In genomic region chr21:41665766-41666595, GRCh38 we compare ENCODE assay signal across 27 cellular contexts.
DNase-seq lines count a peak whose midpoint lies in the region; ATAC-seq and TF ChIP-seq lines count a peak whose summit lies in the region.
"Had no signal": no experiment of that assay in that cellular context is flagged by ENCODE, and none has a peak within 500 bp of the region (broad histone marks: within the 10 kb centered on the region; RNA-seq: fewer than 3 reads in every experiment).

No MANE protein-coding gene starts in this region.

- H3K4me2 ChIP-seq in PC-3 (ENCODE audit: low read length): no peak overlapping the region

- TF ChIP-seq CTCF in CD14-positive monocyte (IDR thresholded peaks at IDR 0.05): no peak
- TF ChIP-seq CTCF in PC-3 (conservative IDR thresholded peaks at IDR 0.05; ENCODE audit: low read depth, low read length): no peak
- TF ChIP-seq CTCF in sigmoid colon (IDR thresholded peaks at IDR 0.05): no peak

- H3K9me2 ChIP-seq in PC-3 (replicated peaks; ENCODE audit: low read length): no peaks in the 10 kb centered on the region

- peaks cover 1 to 5% (median 2%) of the 10 kb centered on the region in 3 donors for H3K27me3 Mint-ChIP-seq in CD14-positive monocyte (ENCODE audit: low read depth in 3 of 3)

- 79 to 81% methylated on average over 16 of the region's 16 CpGs for WGBS in esophagus, 2 donors
- 86 to 89% methylated on average over 16 of the region's 16 CpGs for WGBS in sigmoid colon, 2 donors

- H3K4me1 Mint-ChIP-seq in CD14-positive monocyte: peaks cover 35% of the 10 kb centered on the region
- H3K4me1 Mint-ChIP-seq: activated CD4-positive, alpha-beta T cell treated with anti-CD3 and anti-CD28 coated beads, Interleukin-2, amount 10 ng/mL, durations not matched to agents 24 days and 14 days; WTC11 had no signal

- H3K27ac Mint-ChIP-seq in CD14-positive monocyte: peak overlapping the region; percentile 53 to 82 (median 74)
- H3K27ac Mint-ChIP-seq: activated CD4-positive, alpha-beta T cell treated with anti-CD3 and anti-CD28 coated beads, Interleukin-2, amount 10 ng/mL, durations not matched to agents 24 days and 14 days; activated naive CD8-positive, alpha-beta T cell treated with anti-CD3 and anti-CD28 coated beads, Interleukin-2, amount 10 ng/mL, durations not matched to agents 7 days and 5 days; mesothelial cell of epicardium; T-cell; WTC11 had no signal

- CTCF ChIA-PET in PC-3 (lab: Charles Lee): no interaction called here

- no peaks in the 10 kb centered on the region for H3K27me3 ChIP-seq in PC-3 (ENCODE audit: low read length)
- no peaks in the 10 kb centered on the region for H3K27me3 ChIP-seq in esophagus (ENCODE audit: control insufficient read depth in 1 of 2, insufficient read depth in 2 of 2, low read length in 2 of 2)
- peaks cover 0 to 10% (median 0%) of the 10 kb centered on the region in 3 donors for H3K27me3 ChIP-seq in sigmoid colon
- no peaks in the 10 kb centered on the region for H3K27me3 ChIP-seq in effector memory CD4-positive, alpha-beta T cell (replicated peaks; ENCODE audit: control insufficient read depth, insufficient read depth, low read length, poor library complexity, severe bottlenecking)
- H3K27me3 ChIP-seq: testis had no signal

- H2AFZ ChIP-seq in PC-3 (ENCODE audit: low read length): no peak overlapping the region

- H3K9me3 ChIP-seq in PC-3 (ENCODE audit: low read length) (no peaks in the 10 kb centered on the region), esophagus (ENCODE audit: control insufficient read depth in 2 of 2, insufficient read depth in 1 of 2, low read depth in 1 of 2, low read length in 1 of 2) (peaks cover under 1 to 2% of the 10 kb centered on the region in 2 donors), sigmoid colon (no peaks in the 10 kb centered on the region)
- no peaks in the 10 kb centered on the region for H3K9me3 ChIP-seq in effector memory CD4-positive, alpha-beta T cell (ENCODE audit: control insufficient read depth, low read length)
- H3K9me3 ChIP-seq: testis had no signal

- BruUV-seq in PC-3 (replicated peaks; lab: Mats Ljungman, UMichigan): no TSS peak

- H3K79me2 ChIP-seq in PC-3 (ENCODE audit: low read length): no peaks in the 10 kb centered on the region

- no peak for TF ChIP-seq EP300 in sigmoid colon (IDR thresholded peaks at IDR 0.05)

- H3K4me3 ChIP-seq in PC-3 (ENCODE audit: low read length) (no peak overlapping the region), esophagus (ENCODE audit: low read depth in 1 of 2, low read length in 2 of 2) (no peak overlapping the region), sigmoid colon (no peak overlapping the region)
- no peak overlapping the region for H3K4me3 ChIP-seq in effector memory CD4-positive, alpha-beta T cell (ENCODE audit: insufficient read depth, low read depth, low read length, poor library complexity, severe bottlenecking)
- H3K4me3 ChIP-seq: skin epidermis, testis had no signal

- H3K9ac ChIP-seq in PC-3 (ENCODE audit: low read length): peak overlapping the region; percentile 78

- H3K9me3 Mint-ChIP-seq in CD14-positive monocyte: no peaks in the 10 kb centered on the region
- H3K9me3 Mint-ChIP-seq: activated CD4-positive, alpha-beta T cell treated with anti-CD3 and anti-CD28 coated beads, Interleukin-2, amount 10 ng/mL, durations not matched to agents 24 days and 14 days; activated naive CD8-positive, alpha-beta T cell treated with anti-CD3 and anti-CD28 coated beads, Interleukin-2, amount 10 ng/mL, durations not matched to agents 7 days and 5 days; mesothelial cell of epicardium; T-cell; WTC11 had no signal

- DNase-seq in CD14-positive monocyte (ENCODE audit: low spot score) (no peak), PC-3 (no peak), sigmoid colon (peak; percentile 55), occipital lobe (lab: John Stamatoyannopoulos, UW) (no peak)
- no peak for DNase-seq in effector memory CD4-positive, alpha-beta T cell
- no peak for DNase-seq in NK-92 treated with Interleukin-12 subunit alpha and Interleukin-12 subunit beta, amount 100 ng/mL, for 24 hours (lab: John Stamatoyannopoulos, UW)
- DNase-seq: activated CD4-positive, alpha-beta T cell treated with anti-CD3 and anti-CD28 coated beads, Interleukin-2, amount 10 ng/mL, durations not matched to agents 24 days and 14 days; activated effector memory CD4-positive, alpha-beta T cell treated with anti-CD3 and anti-CD28 coated beads, Interleukin-2, amount 50 U/mL, for 16 hours; activated naive CD8-positive, alpha-beta T cell treated with anti-CD3 and anti-CD28 coated beads, Interleukin-2, amount 10 ng/mL, durations not matched to agents 7 days and 5 days; C1 segment of cervical spinal cord; COR-L47; DMS53; effector CD8-positive, alpha-beta T cell; left ventricle myocardium superior; NCI-H1048; NCI-H446 treated with DMSO at 0.1 percent for 48 hours; NCI-H774; nucleus accumbens; RPMI8226; stimulated activated naive CD4-positive, alpha-beta T cell; T-cell; testis had no signal

- H3K4me1 ChIP-seq in PC-3 (ENCODE audit: insufficient read depth, low read length) (peaks cover 25% of the 10 kb centered on the region), esophagus (ENCODE audit: control insufficient read depth in 2 of 2, insufficient read depth in 2 of 2, low read length in 1 of 2) (peaks cover 5 to 40% of the 10 kb centered on the region in 2 donors), sigmoid colon (peaks cover 0 to 7% (median 0%) of the 10 kb centered on the region in 4 donors)
- H3K4me1 ChIP-seq in effector memory CD4-positive, alpha-beta T cell (ENCODE audit: control insufficient read depth, insufficient read depth, low read length, poor library complexity, severe bottlenecking): no peaks in the 10 kb centered on the region

- POLR2A ChIA-PET in PC-3 (lab: Charles Lee; ENCODE audit: unreplicated experiment): no interaction called here

- H3K27ac ChIP-seq in PC-3 (ENCODE audit: low read length) (peak overlapping the region; percentile 89), esophagus (ENCODE audit: low read depth in 2 of 2, low read length in 1 of 2) (peak overlapping the region; percentile 93 to 98), sigmoid colon (no peak overlapping the region)
- no peak overlapping the region for H3K27ac ChIP-seq in effector memory CD4-positive, alpha-beta T cell (ENCODE audit: insufficient read depth, low read length, poor library complexity, severe bottlenecking)
- H3K27ac ChIP-seq: testis had no signal

- ATAC-seq in PC-3 (no peak), GM21528 (IDR thresholded peaks at IDR 0.05; ENCODE audit: low FRiP score, unreplicated experiment) (no peak)
- ATAC-seq: WTC11 had no signal

- peak overlapping the region in 1 of 2 donors; percentile 79 for H3K4me3 Mint-ChIP-seq in CD14-positive monocyte
- H3K4me3 Mint-ChIP-seq: activated CD4-positive, alpha-beta T cell treated with anti-CD3 and anti-CD28 coated beads, Interleukin-2, amount 10 ng/mL, durations not matched to agents 24 days and 14 days; activated naive CD8-positive, alpha-beta T cell treated with anti-CD3 and anti-CD28 coated beads, Interleukin-2, amount 10 ng/mL, durations not matched to agents 7 days and 5 days; mesothelial cell of epicardium; T-cell; WTC11 had no signal

- H3K36me3 Mint-ChIP-seq in CD14-positive monocyte: peaks cover 0 to 2% of the 10 kb centered on the region in 2 donors
- H3K36me3 Mint-ChIP-seq: activated naive CD8-positive, alpha-beta T cell treated with anti-CD3 and anti-CD28 coated beads, Interleukin-2, amount 10 ng/mL, durations not matched to agents 7 days and 5 days; mesothelial cell of epicardium; T-cell; WTC11 had no signal

- H3F3A ChIP-seq in PC-3 (ENCODE audit: low read length, unreplicated experiment): no peaks in the 10 kb centered on the region

- H4K20me1 ChIP-seq in PC-3 (ENCODE audit: low read length): no peaks in the 10 kb centered on the region

- no peak for TF ChIP-seq POLR2A in sigmoid colon (IDR thresholded peaks at IDR 0.05)

- intact Hi-C loops in CD14-positive monocyte (cut with micrococcal nuclease): no loop called here
- intact Hi-C loops in PC-3 (cut with micrococcal nuclease): no loop called here
- intact Hi-C loops in sigmoid colon (cut with DNase I): no loop called here

- no peaks in the 10 kb centered on the region for H3K36me3 ChIP-seq in PC-3 (ENCODE audit: low read depth, low read length)
- H3K36me3 ChIP-seq in esophagus (ENCODE audit: control insufficient read depth in 2 of 2, insufficient read depth in 2 of 2, low read length in 1 of 2): no peaks in the 10 kb centered on the region
- no peaks in the 10 kb centered on the region for H3K36me3 ChIP-seq in sigmoid colon
- no peaks in the 10 kb centered on the region for H3K36me3 ChIP-seq in effector memory CD4-positive, alpha-beta T cell (ENCODE audit: control insufficient read depth, insufficient read depth, low read length)

Comparison
In these comparisons a context has a peak if more than half of its experiments do, and no peak if none do; other contexts are left out.
1. H3K27ac ChIP-seq: peak in PC-3 (single experiment) and esophagus (2 of 2); none in sigmoid colon (0 of 4) and effector memory CD4-positive, alpha-beta T cell (single experiment).